ENCODE assay signal across 1 cellular context in genomic region chr6:3771407-3772011, GRCh38.
TF ChIP-seq lines count a peak whose summit lies in the region.

No MANE protein-coding gene starts in this region.

TF ChIP-seq in GM23338, 12 proteins besides CTCF, POLR2A, EP300 and RAD21 (continued from another document):
- no peak for TF ChIP-seq ZNF462 (CRISPR knock-in tag; IDR thresholded peaks at IDR 0.05)
- no peak for TF ChIP-seq EZH2 (IDR thresholded peaks at IDR 0.05; ENCODE audit: low read depth, unreplicated experiment)
- no peak for TF ChIP-seq POLR2AphosphoS5 (IDR thresholded peaks at IDR 0.05; ENCODE audit: low read depth)
- TF ChIP-seq REST (IDR thresholded peaks at IDR 0.05; ENCODE audit: unreplicated experiment): no peak
